In the genomic region with DNA sequence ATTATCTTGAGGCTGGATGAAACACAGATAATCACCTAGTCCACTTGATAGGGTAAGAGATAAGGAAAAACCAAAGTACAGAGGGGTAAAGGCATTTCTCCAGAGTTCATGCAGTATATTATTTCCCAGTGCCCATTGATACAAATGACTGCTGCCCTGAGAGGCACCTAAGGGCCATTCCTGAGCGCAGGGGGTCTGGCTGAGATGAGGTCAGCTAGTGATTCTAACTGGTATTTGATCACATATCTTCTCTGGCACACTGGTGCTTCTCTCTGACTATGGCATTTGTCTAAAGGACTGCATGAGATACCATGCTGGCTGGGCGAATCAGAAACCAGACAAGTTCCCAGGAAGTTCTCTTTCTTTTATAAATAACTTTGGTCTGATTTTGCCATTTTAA, we compare ENCODE assay signal across 27 cellular contexts.
"Had no signal": no experiment of that assay in that cellular context is flagged by ENCODE, and none has a peak within 500 bp of the region (broad histone marks: within the 10 kb centered on the region; RNA-seq: fewer than 3 reads in every experiment).

No MANE protein-coding gene starts in this region.

- H3K36me3 ChIP-seq: breast epithelium had no signal

- H3K27me3 ChIP-seq: adrenal gland, body of pancreas, breast epithelium, MG63 had no signal

- H3K4me1 ChIP-seq: breast epithelium had no signal

- H3K27ac ChIP-seq: adrenal gland, body of pancreas, breast epithelium had no signal

- DNase-seq: activated CD4-positive, alpha-beta T cell treated with anti-CD3 and anti-CD28 coated beads, Interleukin-2, amount 10 ng/mL, durations not matched to agents 24 days and 14 days; activated CD4-positive, alpha-beta T cell treated with anti-CD3 and anti-CD28 coated beads, Interleukin-2, amount 50 U/mL, for 4 hours; activated CD8-positive, alpha-beta T cell treated with anti-CD3 and anti-CD28 coated beads for 36 hours; activated gamma-delta T cell treated with Interleukin-2 at 50 U/mL for 16 hours; activated naive CD4-positive, alpha-beta T cell treated with anti-CD3 and anti-CD28 coated beads for 36 hours; activated T-cell treated with anti-CD3 and anti-CD28 coated beads, Interleukin-2, amount 50 U/mL, for 4 hours; body of pancreas; Karpas-422; KBM-7; MG63; NCI-H1048; NCI-H1105 treated with DMSO at 0.1 percent for 48 hours; NCI-H1436; NCI-H1694; NCI-H1930; NCI-H2081 treated with DMSO at 0.1 percent for 48 hours; NCI-H345; NCI-H524 treated with DMSO at 0.1 percent for 48 hours; NK-92 treated with Interleukin-12 subunit alpha and Interleukin-12 subunit beta, amount 100 ng/mL, for 24 hours; Right ventricle myocardium superior; SW 1271; T-helper 1 cell; T1000 had no signal

- H3K4me3 ChIP-seq: adrenal gland, body of pancreas, breast epithelium, MG63 had no signal

- FAIRE-seq: astrocyte had no signal

- ATAC-seq: activated CD8-positive, alpha-beta T cell treated with anti-CD3 and anti-CD28 coated beads for 36 hours; activated naive CD4-positive, alpha-beta T cell treated with anti-CD3 and anti-CD28 coated beads, Interleukin-2, amount 50 U/mL, for 72 hours; activated T-cell treated with anti-CD3 and anti-CD28 coated beads, Interleukin-2, amount 50 U/mL, for 4 hours; body of pancreas had no signal

- H3K9me3 ChIP-seq: adrenal gland, body of pancreas, breast epithelium, MG63 had no signal
